Comparison of ENCODE assay signal across 35 cellular contexts in genomic region chr5:128714551-128714950, GRCh38.
"Had no signal": no experiment of that assay in that cellular context is flagged by ENCODE, and none has a peak within 500 bp of the region (broad histone marks: within the 10 kb centered on the region; RNA-seq: fewer than 3 reads in every experiment).

No MANE protein-coding gene starts in this region.

- H3K9me3 ChIP-seq: MG63 had no signal

- H3K36me3 ChIP-seq: MG63 had no signal

- DNase-seq: Karpas-422, Kasumi-1, MG63, MM.1S, MV-4-11, NCI-H1048, NCI-H1092, NCI-H1092 treated with DMSO at 0.1 percent for 48 hours, NCI-H1105, NCI-H1105 treated with DMSO at 0.1 percent for 48 hours, NCI-H1417, NCI-H1417 treated with DMSO at 0.1 percent for 48 hours, NCI-H1436, NCI-H1436 treated with DMSO at 0.1 percent for 48 hours, NCI-H146, NCI-H1694, NCI-H1694 treated with DMSO at 0.1 percent for 48 hours, NCI-H187, NCI-H187 treated with DMSO at 0.1 percent for 48 hours, NCI-H1930, NCI-H2029, NCI-H2029 treated with DMSO at 0.1 percent for 48 hours, NCI-H2081, NCI-H2081 treated with DMSO at 0.1 percent for 48 hours, NCI-H2107, NCI-H2171, NCI-H2171 treated with DMSO at 0.1 percent for 48 hours, NCI-H2227 treated with DMSO at 0.1 percent for 48 hours, NCI-H226, NCI-H345, NCI-H446, NCI-H446 treated with DMSO at 0.1 percent for 48 hours, NCI-H510A, NCI-H510A treated with DMSO at 0.1 percent for 48 hours, NCI-H524 had no signal

- H3K27me3 ChIP-seq: MG63 had no signal

- H3K4me3 ChIP-seq: MG63 had no signal
